Comparison of ENCODE assay signal across 9 cellular contexts in genomic region chr12:104480826-104481457, GRCh38. TPM values are rescaled to one million over a fixed set of nuclear protein-coding genes. Genes with fewer than 3 reads are reported as not detected.
DNase-seq lines count a peak whose midpoint lies in the region; ATAC-seq and TF ChIP-seq lines count a peak whose summit lies in the region.
"Had no signal": no experiment of that assay in that cellular context is flagged by ENCODE, and none has a peak within 500 bp of the region (broad histone marks: within the 10 kb centered on the region; RNA-seq: fewer than 3 reads in every experiment).

No MANE protein-coding gene starts in this region.

- TF ChIP-seq CTCF in activated B cell treated with CpG ODN at 0.5 μM for 24 hours (IDR thresholded peaks at IDR 0.05) = no peak
- no peak for TF ChIP-seq CTCF in testis (IDR thresholded peaks at IDR 0.05)
- TF ChIP-seq CTCF in mesothelial cell of epicardium (IDR thresholded peaks at IDR 0.05; ENCODE audit: unreplicated experiment) = no peak

- H3K4me3 ChIP-seq in Jurkat, Clone E6-1 (ENCODE audit: low read length) = peak overlapping the region; percentile 7; the same call in 1 of the 2 replicates
- no peak overlapping the region for H3K4me3 ChIP-seq in testis

- H3K27ac ChIP-seq in testis = no peak overlapping the region

- intact Hi-C loops in activated B cell treated with CpG ODN at 0.5 μM for 24 hours (cut with micrococcal nuclease) (no loop called here), left cardiac atrium (cut with DNase I) (no loop called here), testis (cut with DNase I; ENCODE audit: low total_unique reads) (no loop called here)

- peaks cover 2% of the 10 kb centered on the region for H3K4me1 ChIP-seq in testis

- H3K27me3 Mint-ChIP-seq in activated B cell treated with CpG ODN at 0.5 μM for 24 hours (no peaks in the 10 kb centered on the region), mesothelial cell of epicardium (ENCODE audit: low read depth) (no peaks in the 10 kb centered on the region)

- H3K4me3 Mint-ChIP-seq in activated B cell treated with CpG ODN at 0.5 μM for 24 hours (peak overlapping the region; percentile 20), mesothelial cell of epicardium (no peak overlapping the region)

- no peaks in the 10 kb centered on the region for H3K9me3 ChIP-seq in testis

- POLR2A ChIA-PET in activated B cell treated with CpG ODN at 0.5 μM for 24 hours (lab: Charles Lee) = interaction anchor here (0.6 to 1.5 kb wide), 3 partner anchors 23 to 354 kb away, joined by 3 to 6 read pairs (median 3); no protein-coding TSS in a partner anchor

- TF ChIP-seq POLR2A in testis (IDR thresholded peaks at IDR 0.05) = no peak

- ATAC-seq in activated B cell treated with CpG ODN at 0.5 μM for 24 hours (ENCODE audit: low read depth) (no peak), left cardiac atrium (peak; percentile 23 to 54), HG03342 (IDR thresholded peaks at IDR 0.05; ENCODE audit: unreplicated experiment) (no peak)

- H3K36me3 Mint-ChIP-seq in activated B cell treated with CpG ODN at 0.5 μM for 24 hours (ENCODE audit: low read depth) = peaks cover 25% of the 10 kb centered on the region
- no peaks in the 10 kb centered on the region for H3K36me3 Mint-ChIP-seq in mesothelial cell of epicardium

- 85 to 93% methylated on average over 11 of the region's 11 CpGs for WGBS in testis, 2 donors

- H3K4me1 Mint-ChIP-seq in activated B cell treated with CpG ODN at 0.5 μM for 24 hours (peaks cover 96% of the 10 kb centered on the region), mesothelial cell of epicardium (peaks cover 7% of the 10 kb centered on the region)

- H3K9me3 Mint-ChIP-seq in activated B cell treated with CpG ODN at 0.5 μM for 24 hours = no peaks in the 10 kb centered on the region
- no peaks in the 10 kb centered on the region for H3K9me3 Mint-ChIP-seq in mesothelial cell of epicardium

- H3K27ac Mint-ChIP-seq in activated B cell treated with CpG ODN at 0.5 μM for 24 hours (peak overlapping the region; percentile 65), mesothelial cell of epicardium (no peak overlapping the region)

- no peaks in the 10 kb centered on the region for H3K36me3 ChIP-seq in testis (ENCODE audit: low read depth, missing control alignments)

- CTCF ChIA-PET in activated B cell treated with CpG ODN at 0.5 μM for 24 hours (lab: Charles Lee) = no interaction called here

- no peak for DNase-seq in Jurkat, Clone E6-1 (ENCODE audit: low read depth, low spot score)
- DNase-seq in activated B cell treated with CpG ODN at 0.5 μM for 24 hours (no peak), left cardiac atrium (peak; percentile 68), testis (peak; percentile 35), mesothelial cell of epicardium (ENCODE audit: low spot score in 2 of 2, unreplicated experiment in 2 of 2) (no peak)
- DNase-seq in stimulated activated CD8-positive, alpha-beta memory T cell treated with anti-CD3 and anti-CD28 coated beads, Interleukin-4, amount 100 ng/mL, for 48 hours = no peak
- DNase-seq: cerebellar nuclear complex, NCI-H2029 had no signal

- no peaks in the 10 kb centered on the region for H3K27me3 ChIP-seq in testis

RNA-seq across cellular contexts. Expression of gene CHST11, which starts 24.2 kb away (rescaled TPM):
- polyA plus RNA-seq in Jurkat, Clone E6-1 (2012; ENCODE audit: insufficient read depth, insufficient read length) = 104 TPM
- total RNA-seq in activated B cell treated with CpG ODN at 0.5 μM for 24 hours (40.1 and 40.6 TPM in 2 replicates), left cardiac atrium (10 to 100 TPM; 12.9 to 17.7 TPM), testis (10 to 100 TPM; 23.9 to 36.9 TPM), mesothelial cell of epicardium (9.0 to 15.0 TPM (median 12.1 TPM) in 3 replicates)
- polyA plus RNA-seq in testis (ENCODE audit: insufficient read depth, low read depth, low replicate concordance) = 5.1 TPM

Comparison
In these comparisons a context has a peak if more than half of its experiments do, and no peak if none do; other contexts are left out.
1. DNase-seq: peak in left cardiac atrium (single experiment) and testis (single experiment); none in Jurkat, Clone E6-1 (single experiment), activated B cell treated with CpG ODN at 0.5 μM for 24 hours (single experiment), mesothelial cell of epicardium (0 of 2) and stimulated activated CD8-positive, alpha-beta memory T cell treated with anti-CD3 and anti-CD28 coated beads, Interleukin-4, amount 100 ng/mL, for 48 hours (single experiment).
2. ATAC-seq: peak in left cardiac atrium (2 of 2); none in activated B cell treated with CpG ODN at 0.5 μM for 24 hours (single experiment) and HG03342 (single experiment).